24 cellular contexts compared by ENCODE assay signal in the genomic region with DNA sequence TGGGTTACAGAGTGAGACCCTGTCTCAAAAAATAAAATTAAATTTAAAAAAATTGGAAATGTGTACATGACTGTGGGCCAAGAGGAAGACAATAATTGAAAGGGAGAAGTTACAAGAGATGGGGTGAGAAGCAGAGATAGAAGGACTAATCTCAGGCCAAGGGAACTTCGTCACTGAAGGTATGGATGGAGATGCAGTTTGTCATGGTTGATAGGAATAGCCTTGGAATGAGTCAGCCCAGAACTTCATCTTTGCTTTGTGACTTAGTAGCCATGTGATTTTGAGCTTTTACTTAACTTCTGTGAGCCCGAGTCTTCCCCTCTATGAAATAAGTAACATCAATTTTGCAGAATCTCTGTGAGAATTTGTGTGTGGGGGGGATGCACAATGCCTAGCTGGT. TPM values are rescaled to one million over a fixed set of nuclear protein-coding genes. Genes with fewer than 3 reads are reported as not detected.
DNase-seq lines count a peak whose midpoint lies in the region; TF ChIP-seq lines count a peak whose summit lies in the region.
"Had no signal": no experiment of that assay in that cellular context is flagged by ENCODE, and none has a peak within 500 bp of the region (broad histone marks: within the 10 kb centered on the region; RNA-seq: fewer than 3 reads in every experiment).

No MANE protein-coding gene starts in this region.

- TF ChIP-seq CTCF in SK-N-SH (IDR thresholded peaks at IDR 0.05) (no peak), dorsolateral prefrontal cortex (IDR thresholded peaks at IDR 0.05 in 54 of 56, conservative IDR thresholded peaks at IDR 0.05 in 2 of 56; ENCODE audit: low read depth in 1 of 56, partially characterized antibody in 56 of 56) (no peak), nephron progenitor cell (IDR thresholded peaks at IDR 0.05) (no peak)

- H3K27ac ChIP-seq in SK-N-SH (ENCODE audit: low read depth in 2 of 2, low read length in 1 of 2): no peak overlapping the region
- H3K27ac ChIP-seq in dorsolateral prefrontal cortex: no peak overlapping the region
- H3K27ac ChIP-seq: BLaER1 treated with 17β-estradiol and CSF1 and Interleukin-3, amounts not matched to agents 10 nM and 100 nM; SJSA1 had no signal

- H3K4me3 Mint-ChIP-seq in nephron progenitor cell: no peak overlapping the region
- H3K4me3 Mint-ChIP-seq: CD4-positive, alpha-beta memory T cell; H9 had no signal

- H3K27me3 Mint-ChIP-seq in nephron progenitor cell (ENCODE audit: low read depth, poor library complexity): peaks cover 36% of the 10 kb centered on the region

- H3K4me1 ChIP-seq in SK-N-SH (ENCODE audit: control insufficient read depth in 1 of 2, insufficient read depth in 2 of 2, low read depth in 1 of 2, low read length in 1 of 2): peaks cover 0 to 3% of the 10 kb centered on the region in 2 experiments; a peak in 1 of 4 replicates

- H3K79me2 ChIP-seq in SK-N-SH (ENCODE audit: insufficient read depth): no peaks in the 10 kb centered on the region

- no peak for TF ChIP-seq EP300 in SK-N-SH (IDR thresholded peaks at IDR 0.05; ENCODE audit: borderline replicate concordance in 1 of 2, low read depth in 1 of 2, low read length in 1 of 2)

- H3K4me3 ChIP-seq in SK-N-SH (ENCODE audit: low read depth in 2 of 2, low read length in 1 of 2) (no peak overlapping the region), dorsolateral prefrontal cortex (no peak overlapping the region)
- H3K4me3 ChIP-seq: BLaER1 treated with 17β-estradiol and CSF1 and Interleukin-3, amounts not matched to agents 10 nM and 100 nM; SJSA1 had no signal

- no peak for TF ChIP-seq RAD21 in SK-N-SH (IDR thresholded peaks at IDR 0.05; ENCODE audit: low read length)

- H3K36me3 ChIP-seq in SK-N-SH (replicated peaks in 1 of 2; ENCODE audit: control insufficient read depth in 1 of 2, insufficient read depth in 2 of 2, low read length in 1 of 2): no peaks in the 10 kb centered on the region
- H3K36me3 ChIP-seq: BLaER1 treated with 17β-estradiol and CSF1 and Interleukin-3, amounts not matched to agents 10 nM and 100 nM; SJSA1 had no signal

- DNase-seq in EH (ENCODE audit: low read depth) (peak; percentile 63), HT1080 (ENCODE audit: low read depth) (peak; percentile 68), SK-N-SH (no peak), hepatic stellate cell (ENCODE audit: low spot score) (peak; percentile 63), dorsolateral prefrontal cortex (no peak), nephron progenitor cell (no peak), NCI-H2081 (lab: John Stamatoyannopoulos, UW) (no peak)
- DNase-seq: AML-193; CD4-positive, alpha-beta memory T cell; COR-L47; DMS53; H9; NCI-H1092; NCI-H1436; NCI-H187; NCI-H2171 treated with DMSO at 0.1 percent for 48 hours; NCI-H345; NCI-H510A treated with DMSO at 0.1 percent for 48 hours; NCI-H748 treated with DMSO at 0.1 percent for 48 hours; Right ventricle myocardium superior; RPMI8226; T-helper 1 cell had no signal

- no peaks in the 10 kb centered on the region for H3K9me2 ChIP-seq in SK-N-SH

- no peak overlapping the region for H3K27ac Mint-ChIP-seq in nephron progenitor cell
- H3K27ac Mint-ChIP-seq: CD4-positive, alpha-beta memory T cell; H9 had no signal

- intact Hi-C loops in dorsolateral prefrontal cortex (cut with DNase I): no loop called here

- H3K9ac ChIP-seq in SK-N-SH: no peak overlapping the region
- H3K9ac ChIP-seq: BLaER1 treated with 17β-estradiol and CSF1 and Interleukin-3, amounts not matched to agents 10 nM and 100 nM had no signal

- peaks cover 9% of the 10 kb centered on the region for H3F3A ChIP-seq in SK-N-SH (replicated peaks; ENCODE audit: insufficient read depth)

- H3K36me3 Mint-ChIP-seq in nephron progenitor cell (ENCODE audit: low read depth): no peaks in the 10 kb centered on the region
- H3K36me3 Mint-ChIP-seq: CD4-positive, alpha-beta memory T cell had no signal

- H3K27me3 ChIP-seq in SK-N-SH (ENCODE audit: insufficient read depth) (no peaks in the 10 kb centered on the region), dorsolateral prefrontal cortex (no peaks in the 10 kb centered on the region)

- CTCF ChIA-PET in SK-N-SH (lab: Yijun Ruan, JAX): interaction anchor here (1.0 to 2.1 kb wide), 5 partner anchors 17 to 92 kb away, joined by 3 to 10 read pairs (median 4); no protein-coding TSS in a partner anchor

- H4K20me1 ChIP-seq in SK-N-SH (ENCODE audit: insufficient read depth): no peaks in the 10 kb centered on the region
- H4K20me1 ChIP-seq: BLaER1 treated with 17β-estradiol and CSF1 and Interleukin-3, amounts not matched to agents 10 nM and 100 nM had no signal

- POLR2A ChIA-PET in SK-N-SH (lab: Yijun Ruan, JAX): no interaction called here

- no peak overlapping the region; the same call in 1 of the 2 replicates for H2AFZ ChIP-seq in SK-N-SH (ENCODE audit: low read depth)

- H3K9me3 Mint-ChIP-seq in nephron progenitor cell: no peaks in the 10 kb centered on the region
- H3K9me3 Mint-ChIP-seq: CD4-positive, alpha-beta memory T cell; H9 had no signal

- no peak overlapping the region for H3K4me2 ChIP-seq in SK-N-SH
- H3K4me2 ChIP-seq: BLaER1 treated with 17β-estradiol and CSF1 and Interleukin-3, amounts not matched to agents 10 nM and 100 nM had no signal

- peaks cover 8% of the 10 kb centered on the region for H3K4me1 Mint-ChIP-seq in nephron progenitor cell

- no peaks in the 10 kb centered on the region for H3K9me3 ChIP-seq in SK-N-SH
- H3K9me3 ChIP-seq: BLaER1 treated with 17β-estradiol and CSF1 and Interleukin-3, amounts not matched to agents 10 nM and 100 nM; SJSA1 had no signal

- 52% methylated on average over 2 of the region's 2 CpGs for WGBS in SK-N-SH (ENCODE audit: low lambda C conversion rate)

TF ChIP-seq in SK-N-SH, 30 proteins besides CTCF, POLR2A, EP300 and RAD21:
- TF ChIP-seq, protein P1, sequence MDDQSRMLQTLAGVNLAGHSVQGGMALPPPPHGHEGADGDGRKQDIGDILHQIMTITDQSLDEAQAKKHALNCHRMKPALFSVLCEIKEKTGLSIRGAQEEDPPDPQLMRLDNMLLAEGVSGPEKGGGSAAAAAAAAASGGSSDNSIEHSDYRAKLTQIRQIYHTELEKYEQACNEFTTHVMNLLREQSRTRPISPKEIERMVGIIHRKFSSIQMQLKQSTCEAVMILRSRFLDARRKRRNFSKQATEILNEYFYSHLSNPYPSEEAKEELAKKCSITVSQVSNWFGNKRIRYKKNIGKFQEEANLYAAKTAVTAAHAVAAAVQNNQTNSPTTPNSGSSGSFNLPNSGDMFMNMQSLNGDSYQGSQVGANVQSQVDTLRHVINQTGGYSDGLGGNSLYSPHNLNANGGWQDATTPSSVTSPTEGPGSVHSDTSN (IDR thresholded peaks at IDR 0.05): 0 out of 2 replicates have a peak, but pooled peaks have one; percentile 21
- no peak for TF ChIP-seq JUND (IDR thresholded peaks at IDR 0.05)
TF ChIP-seq in SK-N-SH: peak in this region for 1.

RNA-seq across cellular contexts. Expression of a gene that starts 6.5 kb away (rescaled TPM):
- total RNA-seq in HT1080 (2014; rRNA removed; shearing (Covaris generic)): 111 and 131 TPM in 2 replicates
- polyA plus RNA-seq in HT1080 (2015; cell fraction: cytosol; rRNA removed): 85.8 and 108 TPM in 2 replicates
- polyA plus RNA-seq in HT1080 (2015; cell fraction: nucleus; rRNA removed): 215 and 216 TPM in 2 replicates
- 76.1 and 86.0 TPM in 2 replicates for polyA plus RNA-seq in SK-N-SH (2012; rRNA removed)
- 44.3 and 58.4 TPM in 2 replicates for polyA plus RNA-seq in SK-N-SH (2012; cell fraction: cytosol; rRNA removed)
- 131 and 142 TPM in 2 replicates for polyA plus RNA-seq in SK-N-SH (2012; cell fraction: nucleus; rRNA removed)
- 100 to 1,000 TPM in 1 of 120 experiments, 10 to 100 TPM in 119; 28.4 to 104 (median 51.6) TPM for total RNA-seq in dorsolateral prefrontal cortex

Comparison
In these comparisons a context has a peak if more than half of its experiments do, and no peak if none do; other contexts are left out.
1. DNase-seq: peak in EH (single experiment), HT1080 (single experiment) and hepatic stellate cell (single experiment); none in SK-N-SH (single experiment), dorsolateral prefrontal cortex (0 of 10), nephron progenitor cell (single experiment) and NCI-H2081 (0 of 2).